In genomic region chr2:11043245-11043644, GRCh38 we compare ENCODE assay signal across 23 cellular contexts.
"Had no signal": no experiment of that assay in that cellular context is flagged by ENCODE, and none has a peak within 500 bp of the region (broad histone marks: within the 10 kb centered on the region; RNA-seq: fewer than 3 reads in every experiment).

No MANE protein-coding gene starts in this region.

- H3K9ac ChIP-seq: KMS-11, SK-N-SH had no signal

- ATAC-seq: K562 had no signal

- H3K4me3 ChIP-seq: K562 had no signal

- DNase-seq: Kasumi-1, MM.1S, NCI-H1105, NCI-H1417, NCI-H1436 treated with DMSO at 0.1 percent for 48 hours, NCI-H187, NCI-H2029, NCI-H2081 treated with DMSO at 0.1 percent for 48 hours, NCI-H226, NCI-H446, NCI-H510A, NCI-H524 treated with DMSO at 0.1 percent for 48 hours, NCI-H69, NCI-H774, SHP77, SK-N-SH, SW 1271 had no signal

- H3K4me1 Mint-ChIP-seq: IgD-negative memory B cell had no signal

- H3K4me3 Mint-ChIP-seq: IgD-negative memory B cell had no signal

- FAIRE-seq: HTR-8/SVneo, K562 had no signal

- H3K27ac Mint-ChIP-seq: IgD-negative memory B cell had no signal

- H3K27ac ChIP-seq: HL-60, KMS-11, RWPE1 had no signal
